Comparison of ENCODE assay signal across 1 cellular context in the genomic region with DNA sequence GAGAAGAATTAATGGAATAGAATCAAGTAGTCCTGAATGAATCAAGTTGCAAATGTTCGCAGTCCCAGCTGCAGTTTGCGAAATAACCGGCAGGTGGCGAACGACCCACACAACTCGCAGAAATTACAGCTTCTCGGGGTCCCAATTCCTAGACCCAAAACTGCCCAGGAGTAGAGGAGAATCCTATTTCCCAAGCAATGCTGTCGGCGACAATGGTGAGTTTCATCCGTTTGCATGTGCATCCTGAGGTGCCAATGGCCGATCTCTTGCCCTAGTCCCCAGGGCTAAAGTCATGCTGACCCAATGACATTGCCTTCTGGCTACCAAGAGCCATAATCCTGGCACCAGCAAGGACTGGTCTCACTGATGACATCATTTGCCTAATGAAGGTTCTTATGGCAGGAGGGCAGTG.
TF ChIP-seq lines count a peak whose summit lies in the region.

No MANE protein-coding gene starts in this region.

TF ChIP-seq in HEK293, 187 proteins besides CTCF, POLR2A, EP300 and RAD21 (continued from another document):
- TF ChIP-seq YY1 (tag by site-specific recombination; IDR thresholded peaks at IDR 0.05) = no peak
- no peak for TF ChIP-seq PRDM1 (tag by site-specific recombination; IDR thresholded peaks at IDR 0.05)
- no peak for TF ChIP-seq RBAK (tag by site-specific recombination; IDR thresholded peaks at IDR 0.05)
- no peak for TF ChIP-seq FEZF1 (tag by site-specific recombination; IDR thresholded peaks at IDR 0.05)
- TF ChIP-seq ZNF350 (tag by site-specific recombination; IDR thresholded peaks at IDR 0.05) = no peak
